ENCODE assay signal across 8 cellular contexts in the genomic region with DNA sequence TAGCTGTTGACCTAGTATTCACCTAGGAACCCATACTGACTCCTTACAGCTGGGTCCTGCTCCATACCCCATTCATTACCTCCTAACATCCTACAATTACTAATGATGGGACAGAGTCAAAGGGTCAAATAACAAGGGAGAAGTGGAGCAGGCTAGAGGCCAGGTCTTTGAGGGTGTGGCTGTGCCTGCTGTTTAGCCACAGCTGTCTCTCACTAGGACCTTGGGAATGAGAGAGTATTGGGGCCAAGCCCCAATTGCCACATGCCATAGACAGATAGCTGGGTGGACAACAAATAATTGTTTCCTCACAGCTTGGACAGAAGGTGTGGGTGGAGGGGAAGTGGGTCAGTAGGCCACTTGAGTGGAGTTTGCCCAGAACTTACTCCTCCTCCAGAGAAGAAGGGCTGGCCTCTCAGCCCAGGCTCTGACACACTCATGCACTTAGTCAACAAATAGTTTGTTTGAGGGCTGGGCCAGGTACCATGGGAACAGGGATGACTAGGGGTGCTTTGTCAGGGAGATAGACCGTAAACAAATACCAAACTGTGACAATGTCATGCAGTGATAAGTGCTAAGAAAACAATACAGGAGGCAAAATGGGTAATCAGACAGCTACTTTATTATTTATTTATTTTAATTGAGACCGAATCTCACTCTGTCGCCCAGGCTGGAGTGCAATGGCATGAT. TPM values are rescaled to one million over a fixed set of nuclear protein-coding genes. Genes with fewer than 3 reads are reported as not detected.
DNase-seq lines count a peak whose midpoint lies in the region; ATAC-seq and TF ChIP-seq lines count a peak whose summit lies in the region.

No MANE protein-coding gene starts in this region.

- H3K27me3 ChIP-seq in mucosa of stomach (ENCODE audit: control insufficient read depth, insufficient read depth, low read length): no peaks in the 10 kb centered on the region

- H3K9me3 ChIP-seq in mucosa of stomach (ENCODE audit: control insufficient read depth, low read length): no peaks in the 10 kb centered on the region

- H3K36me3 ChIP-seq in mucosa of stomach (ENCODE audit: control insufficient read depth, insufficient read depth, low read length): no peaks in the 10 kb centered on the region

- TF ChIP-seq CTCF in epithelial cell of proximal tubule (conservative IDR thresholded peaks at IDR 0.05; ENCODE audit: low read depth, low read length): no peak

- ATAC-seq in HG03439 (IDR thresholded peaks at IDR 0.05; ENCODE audit: unreplicated experiment): no peak
- ATAC-seq in HG03565 (IDR thresholded peaks at IDR 0.05; ENCODE audit: unreplicated experiment): no peak

- H3K4me1 ChIP-seq in mucosa of stomach (ENCODE audit: control insufficient read depth, insufficient read depth, low read length): peaks cover 50% of the 10 kb centered on the region

- peak; percentile 18 for DNase-seq in stimulated activated CD4-positive, alpha-beta T cell treated with anti-CD3 and anti-CD28 coated beads, Interleukin-4, amount 100 ng/mL, for 1 hour
- DNase-seq in stimulated activated CD4-positive, alpha-beta T cell treated with anti-CD3 and anti-CD28 coated beads, Interleukin-2, amount 100 ng/mL, for 48 hours: no peak
- DNase-seq in SW 1271 (lab: John Stamatoyannopoulos, UW): peak; percentile 73 to 88
- DNase-seq in epithelial cell of proximal tubule (ENCODE audit: low read depth): peak; percentile 90
- DNase-seq in retina: no peak

- H3K9ac ChIP-seq in mucosa of stomach (ENCODE audit: low read length): peak overlapping the region; percentile 63

- H3K4me3 ChIP-seq in epithelial cell of proximal tubule (ENCODE audit: low read depth, low read length) (no peak overlapping the region), mucosa of stomach (ENCODE audit: low read length) (no peak overlapping the region)

RNA-seq across cellular contexts. Expression of gene CENPT, which starts 10.2 kb away (rescaled TPM):
- total RNA-seq in epithelial cell of proximal tubule: 36.3 and 40.4 TPM in 2 replicates

RNA-seq across cellular contexts. Expression of gene NUTF2, which starts 11.0 kb away (rescaled TPM):
- total RNA-seq in epithelial cell of proximal tubule: 219 and 549 TPM in 2 replicates

RNA-seq across cellular contexts. Expression of gene EDC4, which starts 15.2 kb away (rescaled TPM):
- 61.1 and 61.2 TPM in 2 replicates for total RNA-seq in epithelial cell of proximal tubule

RNA-seq across cellular contexts. Expression of gene THAP11, which starts 15.6 kb away (rescaled TPM):
- total RNA-seq in epithelial cell of proximal tubule: 33.7 and 45.7 TPM in 2 replicates

RNA-seq across cellular contexts. Expression of gene NRN1L, which starts 27.0 kb away (rescaled TPM):
- 0.46 TPM in 1 of 2 replicates, not detected in the other for total RNA-seq in epithelial cell of proximal tubule

Comparison
In these comparisons a context has a peak if more than half of its experiments do, and no peak if none do; other contexts are left out.
1. DNase-seq: peak in stimulated activated CD4-positive, alpha-beta T cell treated with anti-CD3 and anti-CD28 coated beads, Interleukin-4, amount 100 ng/mL, for 1 hour (single experiment), SW 1271 (2 of 2) and epithelial cell of proximal tubule (single experiment); none in stimulated activated CD4-positive, alpha-beta T cell treated with anti-CD3 and anti-CD28 coated beads, Interleukin-2, amount 100 ng/mL, for 48 hours (0 of 2) and retina (single experiment).